ENCODE assay signal across 23 cellular contexts in the genomic region with DNA sequence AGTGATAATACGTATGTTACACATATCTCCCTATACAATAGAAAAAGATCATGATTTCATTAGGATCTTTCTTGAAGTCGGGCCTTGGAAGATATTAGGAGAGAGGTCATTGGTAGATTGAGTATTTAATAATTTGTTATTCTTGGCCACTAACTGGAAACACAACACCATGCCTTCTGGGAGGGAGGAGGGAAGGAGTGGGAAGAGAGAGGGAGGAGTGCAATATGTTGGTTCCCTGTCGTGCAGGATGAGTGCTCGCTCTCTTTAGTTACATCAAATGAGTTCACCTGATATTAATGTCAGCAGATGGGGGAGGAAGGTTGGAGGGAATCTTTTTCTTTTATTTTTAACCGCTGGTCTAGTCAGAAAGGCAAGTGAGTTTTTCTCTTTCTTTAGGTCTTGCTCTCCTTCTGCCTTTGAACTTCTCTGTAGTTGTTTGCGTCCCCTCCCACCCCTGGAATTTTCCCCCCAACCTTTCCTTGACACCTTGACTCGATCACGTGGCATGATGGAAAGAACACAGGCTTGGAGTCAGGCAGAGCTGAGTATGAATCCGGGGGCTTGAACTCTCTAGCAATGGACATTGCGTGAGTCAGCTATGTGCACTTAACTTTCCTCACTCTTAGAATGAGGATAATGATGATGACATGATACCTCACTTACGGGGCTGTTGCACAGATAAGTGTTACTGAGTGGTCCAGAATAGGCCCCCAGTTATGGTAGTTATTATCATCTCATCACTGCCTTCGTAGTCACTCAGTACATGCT. TPM values are rescaled to one million over a fixed set of nuclear protein-coding genes. Genes with fewer than 3 reads are reported as not detected.
A peak's percentile ranks its signal among the peaks of the same experiment; 100 is the strongest.
DNase-seq lines count a peak whose midpoint lies in the region; ATAC-seq and TF ChIP-seq lines count a peak whose summit lies in the region.
"Had no signal": no experiment of that assay in that cellular context is flagged by ENCODE, and none has a peak within 500 bp of the region (broad histone marks: within the 10 kb centered on the region; RNA-seq: fewer than 3 reads in every experiment).

No MANE protein-coding gene starts in this region.

- H3K27ac Mint-ChIP-seq in MCF 10A (ENCODE audit: low read depth, unreplicated experiment) (no peak overlapping the region), mesothelial cell of epicardium (peak overlapping the region; percentile 81)
- H3K27ac Mint-ChIP-seq: activated naive CD4-positive, alpha-beta T cell treated with anti-CD3 and anti-CD28 coated beads, Interleukin-2, amount 50 U/mL, for 72 hours; T-helper 2 cell treated with Interferon-gamma antibody and Interleukin-4, amounts not matched to agents 5 μg/mL and 100 μg/mL, for 36 hours had no signal

- H3K4me1 Mint-ChIP-seq in MCF 10A (ENCODE audit: insufficient read depth, unreplicated experiment) (peaks cover 9% of the 10 kb centered on the region), mesothelial cell of epicardium (peaks cover 46% of the 10 kb centered on the region)

- H3K4me3 Mint-ChIP-seq in MCF 10A (ENCODE audit: unreplicated experiment) (no peak overlapping the region), mesothelial cell of epicardium (no peak overlapping the region)
- H3K4me3 Mint-ChIP-seq: T-helper 2 cell treated with Interferon-gamma antibody and Interleukin-4, amounts not matched to agents 5 μg/mL and 100 μg/mL, for 36 hours had no signal

- intact Hi-C loops in MCF 10A (cut with micrococcal nuclease), result no loop called here
- intact Hi-C loops in breast epithelium (cut with DNase I; ENCODE audit: low total_unique reads), result loop anchor here (5.0 kb wide), 1 partner anchor 1712 kb away; no protein-coding TSS in a partner anchor

- POLR2A ChIA-PET in MCF 10A (lab: Yijun Ruan, JAX), result interaction anchor here (0.8 kb wide), 1 partner anchor 9 kb away, joined by 4 read pairs; no protein-coding TSS in a partner anchor

- H3K27me3 ChIP-seq in breast epithelium, result no peaks in the 10 kb centered on the region
- H3K27me3 ChIP-seq: tibial nerve had no signal

- DNase-seq in MCF 10A (ENCODE audit: unreplicated experiment) (peak; percentile 8), breast epithelium (ENCODE audit: low spot score in 2 of 2) (no peak), fibroblast of mammary gland (ENCODE audit: low read depth) (peak; percentile 79), mesothelial cell of epicardium (ENCODE audit: low spot score in 2 of 2, unreplicated experiment in 2 of 2) (no peak), UCSD-AML1 (lab: John Stamatoyannopoulos, UW; ENCODE audit: unreplicated experiment) (no peak), HT-29 (ENCODE audit: low spot score) (no peak)
- no peak for DNase-seq in effector CD8-positive, alpha-beta T cell (lab: John Stamatoyannopoulos, UW)
- DNase-seq: 8988T; activated CD4-positive, CD25-positive, alpha-beta regulatory T cell; activated CD8-positive, alpha-beta memory T cell treated with anti-CD3 and anti-CD28 coated beads for 24 hours; activated T-cell treated with anti-CD3 and anti-CD28 coated beads, Interleukin-2, amount 50 U/mL, for 48 hours; dorsolateral prefrontal cortex; left lung; NCI-H1436 treated with DMSO at 0.1 percent for 48 hours; sigmoid colon; stimulated activated naive CD4-positive, alpha-beta T cell had no signal

- no peak for TF ChIP-seq POLR2A in breast epithelium (IDR thresholded peaks at IDR 0.05)

- no peak for ATAC-seq in HG03439 (IDR thresholded peaks at IDR 0.05; ENCODE audit: unreplicated experiment)
- ATAC-seq: activated naive CD4-positive, alpha-beta T cell treated with anti-CD3 and anti-CD28 coated beads, Interleukin-2, amount 50 U/mL, for 72 hours; gastroesophageal sphincter had no signal

- H3K36me3 Mint-ChIP-seq in MCF 10A (ENCODE audit: insufficient read depth, unreplicated experiment), result no peaks in the 10 kb centered on the region
- H3K36me3 Mint-ChIP-seq in mesothelial cell of epicardium, result no peaks in the 10 kb centered on the region
- H3K36me3 Mint-ChIP-seq: activated naive CD4-positive, alpha-beta T cell treated with anti-CD3 and anti-CD28 coated beads, Interleukin-2, amount 50 U/mL, for 72 hours had no signal

- H3K9me3 ChIP-seq in breast epithelium, result no peaks in the 10 kb centered on the region
- H3K9me3 ChIP-seq: gastroesophageal sphincter, left lung, sigmoid colon, tibial nerve had no signal

- H3K4me1 ChIP-seq in breast epithelium, result peaks cover 5 to 7% of the 10 kb centered on the region in 2 donors

- H3K9me3 Mint-ChIP-seq in MCF 10A (ENCODE audit: unreplicated experiment) (no peaks in the 10 kb centered on the region), mesothelial cell of epicardium (no peaks in the 10 kb centered on the region)
- H3K9me3 Mint-ChIP-seq: activated naive CD4-positive, alpha-beta T cell treated with anti-CD3 and anti-CD28 coated beads, Interleukin-2, amount 50 U/mL, for 72 hours; T-helper 2 cell treated with Interferon-gamma antibody and Interleukin-4, amounts not matched to agents 5 μg/mL and 100 μg/mL, for 36 hours had no signal

- TF ChIP-seq CTCF in MCF 10A (IDR thresholded peaks at IDR 0.05; ENCODE audit: unreplicated experiment), result no peak
- TF ChIP-seq CTCF in breast epithelium (IDR thresholded peaks at IDR 0.05), result no peak
- no peak for TF ChIP-seq CTCF in fibroblast of mammary gland (conservative IDR thresholded peaks at IDR 0.05; ENCODE audit: control insufficient read depth, insufficient read depth, low read depth, low read length)
- TF ChIP-seq CTCF in mesothelial cell of epicardium (IDR thresholded peaks at IDR 0.05; ENCODE audit: unreplicated experiment), result no peak

- H3K27me3 Mint-ChIP-seq in MCF 10A (ENCODE audit: insufficient read depth, unreplicated experiment) (no peaks in the 10 kb centered on the region), mesothelial cell of epicardium (ENCODE audit: low read depth) (peaks cover 27% of the 10 kb centered on the region)

- no TSS peak for BruUV-seq in MCF 10A (replicated peaks; lab: Mats Ljungman, UMichigan)

- peak overlapping the region in 1 of 2 donors; percentile 66 for H3K27ac ChIP-seq in breast epithelium
- H3K27ac ChIP-seq: dorsolateral prefrontal cortex, epithelial cell of prostate, left lung, PC-9 had no signal

- H3K36me3 ChIP-seq in breast epithelium, result no peaks in the 10 kb centered on the region
- H3K36me3 ChIP-seq: gastroesophageal sphincter, left lung, sigmoid colon, tibial nerve had no signal

- CTCF ChIA-PET in MCF 10A (lab: Yijun Ruan, JAX), result interaction anchor here (1.3 kb wide), 1 partner anchor 22 kb away, joined by 3 read pairs; no protein-coding TSS in a partner anchor

- peak overlapping the region in 1 of 3 donors; percentile 6 for H3K4me3 ChIP-seq in breast epithelium
- H3K4me3 ChIP-seq in fibroblast of mammary gland (ENCODE audit: control insufficient read depth, low read depth, low read length), result no peak overlapping the region
- H3K4me3 ChIP-seq: dorsolateral prefrontal cortex, gastroesophageal sphincter, left lung, PC-9, sigmoid colon, tibial nerve had no signal

RNA-seq across cellular contexts. Expression of a gene that starts 6.2 kb away (rescaled TPM):
- total RNA-seq in MCF 10A (2022), result 0.54 and 0.70 TPM in 2 replicates
- total RNA-seq in breast epithelium, result 10 to 100 TPM; 17.9 to 22.6 (median 21.9) TPM
- total RNA-seq in mesothelial cell of epicardium, result 8.1 to 9.9 TPM (median 9.4 TPM) in 3 replicates
- not detected in 2 replicates for total RNA-seq in HT-29 (2014; rRNA removed; shearing (Covaris generic))
- total RNA-seq: activated naive CD4-positive, alpha-beta T cell treated with anti-CD3 and anti-CD28 coated beads, Interleukin-2, amount 50 U/mL, for 72 hours had no signal

RNA-seq across cellular contexts. Expression of a gene that starts 26.3 kb away (rescaled TPM):
- total RNA-seq in MCF 10A (2022) (not detected in 2 replicates), breast epithelium (1 to 10 TPM in 1 of 3 donors, under 1 TPM in 2; 0.32 to 2.0 (median 0.44) TPM), mesothelial cell of epicardium (0.70 to 1.3 TPM (median 0.96 TPM) in 3 replicates)
- not detected in 2 replicates for total RNA-seq in HT-29 (2014; rRNA removed; shearing (Covaris generic))
- total RNA-seq: activated naive CD4-positive, alpha-beta T cell treated with anti-CD3 and anti-CD28 coated beads, Interleukin-2, amount 50 U/mL, for 72 hours; PC-9 had no signal

Comparison
In these comparisons a context has a peak if more than half of its experiments do, and no peak if none do; other contexts are left out.
1. DNase-seq: peak in MCF 10A (single experiment) and fibroblast of mammary gland (single experiment); none in breast epithelium (0 of 2), mesothelial cell of epicardium (0 of 2), UCSD-AML1 (single experiment), HT-29 (single experiment) and effector CD8-positive, alpha-beta T cell (single experiment).